ENCODE assay signal across 2 cellular contexts in the genomic region with DNA sequence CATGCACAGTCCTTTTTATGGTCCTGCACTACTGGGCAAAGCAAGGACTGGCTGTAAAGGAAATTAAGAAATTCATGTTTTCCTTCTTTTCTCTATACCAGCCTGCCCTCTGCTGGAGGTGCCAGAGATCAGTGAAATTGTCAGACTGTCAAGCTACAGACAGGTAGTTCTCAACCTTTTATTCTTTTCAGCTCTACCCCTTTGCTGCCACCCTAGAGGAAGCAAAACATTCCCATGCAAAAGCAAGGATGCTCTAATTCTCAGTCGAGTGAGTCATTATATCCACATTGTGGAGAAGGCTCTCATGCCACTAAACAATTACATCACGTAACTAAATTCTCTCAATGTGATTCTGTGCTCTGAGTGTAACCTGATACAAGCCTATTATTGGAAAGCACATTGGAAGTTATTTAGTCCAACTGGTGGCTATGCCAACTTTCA.
TF ChIP-seq lines count a peak whose summit lies in the region.

No MANE protein-coding gene starts in this region.

TF ChIP-seq in SK-N-SH, 30 proteins besides CTCF, POLR2A, EP300 and RAD21 (continued from another document):
- TF ChIP-seq JUND (IDR thresholded peaks at IDR 0.05): peak; percentile 60
- TF ChIP-seq, protein P1, sequence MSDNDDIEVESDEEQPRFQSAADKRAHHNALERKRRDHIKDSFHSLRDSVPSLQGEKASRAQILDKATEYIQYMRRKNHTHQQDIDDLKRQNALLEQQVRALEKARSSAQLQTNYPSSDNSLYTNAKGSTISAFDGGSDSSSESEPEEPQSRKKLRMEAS (IDR thresholded peaks at IDR 0.05; ENCODE audit: low read depth): peak; percentile 54; the same call in 1 of the 2 replicates

TF ChIP-seq in liver, 16 proteins besides CTCF, POLR2A, EP300 and RAD21 (continued from another document):
- TF ChIP-seq, protein P2, sequence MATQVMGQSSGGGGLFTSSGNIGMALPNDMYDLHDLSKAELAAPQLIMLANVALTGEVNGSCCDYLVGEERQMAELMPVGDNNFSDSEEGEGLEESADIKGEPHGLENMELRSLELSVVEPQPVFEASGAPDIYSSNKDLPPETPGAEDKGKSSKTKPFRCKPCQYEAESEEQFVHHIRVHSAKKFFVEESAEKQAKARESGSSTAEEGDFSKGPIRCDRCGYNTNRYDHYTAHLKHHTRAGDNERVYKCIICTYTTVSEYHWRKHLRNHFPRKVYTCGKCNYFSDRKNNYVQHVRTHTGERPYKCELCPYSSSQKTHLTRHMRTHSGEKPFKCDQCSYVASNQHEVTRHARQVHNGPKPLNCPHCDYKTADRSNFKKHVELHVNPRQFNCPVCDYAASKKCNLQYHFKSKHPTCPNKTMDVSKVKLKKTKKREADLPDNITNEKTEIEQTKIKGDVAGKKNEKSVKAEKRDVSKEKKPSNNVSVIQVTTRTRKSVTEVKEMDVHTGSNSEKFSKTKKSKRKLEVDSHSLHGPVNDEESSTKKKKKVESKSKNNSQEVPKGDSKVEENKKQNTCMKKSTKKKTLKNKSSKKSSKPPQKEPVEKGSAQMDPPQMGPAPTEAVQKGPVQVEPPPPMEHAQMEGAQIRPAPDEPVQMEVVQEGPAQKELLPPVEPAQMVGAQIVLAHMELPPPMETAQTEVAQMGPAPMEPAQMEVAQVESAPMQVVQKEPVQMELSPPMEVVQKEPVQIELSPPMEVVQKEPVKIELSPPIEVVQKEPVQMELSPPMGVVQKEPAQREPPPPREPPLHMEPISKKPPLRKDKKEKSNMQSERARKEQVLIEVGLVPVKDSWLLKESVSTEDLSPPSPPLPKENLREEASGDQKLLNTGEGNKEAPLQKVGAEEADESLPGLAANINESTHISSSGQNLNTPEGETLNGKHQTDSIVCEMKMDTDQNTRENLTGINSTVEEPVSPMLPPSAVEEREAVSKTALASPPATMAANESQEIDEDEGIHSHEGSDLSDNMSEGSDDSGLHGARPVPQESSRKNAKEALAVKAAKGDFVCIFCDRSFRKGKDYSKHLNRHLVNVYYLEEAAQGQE (IDR thresholded peaks at IDR 0.05): no peak
- TF ChIP-seq YY1 (IDR thresholded peaks at IDR 0.05): no peak
- no peak for TF ChIP-seq HNF4G (IDR thresholded peaks at IDR 0.05)
- no peak for TF ChIP-seq NR2F2 (IDR thresholded peaks at IDR 0.05)
- TF ChIP-seq SP1 (IDR thresholded peaks at IDR 0.05): no peak
- TF ChIP-seq FOXA2 (IDR thresholded peaks at IDR 0.05): no peak
- TF ChIP-seq GABPA (IDR thresholded peaks at IDR 0.05 in 1 of 2, conservative IDR thresholded peaks at IDR 0.05 in 1 of 2): no peak
- no peak for TF ChIP-seq RXRA (IDR thresholded peaks at IDR 0.05)
- no peak for TF ChIP-seq EGR1 (IDR thresholded peaks at IDR 0.05; ENCODE audit: low read depth in 2 of 2)
- no peak for TF ChIP-seq FOXA1 (IDR thresholded peaks at IDR 0.05)
- TF ChIP-seq HNF4A (conservative IDR thresholded peaks at IDR 0.05): no peak
- TF ChIP-seq, protein P3, sequence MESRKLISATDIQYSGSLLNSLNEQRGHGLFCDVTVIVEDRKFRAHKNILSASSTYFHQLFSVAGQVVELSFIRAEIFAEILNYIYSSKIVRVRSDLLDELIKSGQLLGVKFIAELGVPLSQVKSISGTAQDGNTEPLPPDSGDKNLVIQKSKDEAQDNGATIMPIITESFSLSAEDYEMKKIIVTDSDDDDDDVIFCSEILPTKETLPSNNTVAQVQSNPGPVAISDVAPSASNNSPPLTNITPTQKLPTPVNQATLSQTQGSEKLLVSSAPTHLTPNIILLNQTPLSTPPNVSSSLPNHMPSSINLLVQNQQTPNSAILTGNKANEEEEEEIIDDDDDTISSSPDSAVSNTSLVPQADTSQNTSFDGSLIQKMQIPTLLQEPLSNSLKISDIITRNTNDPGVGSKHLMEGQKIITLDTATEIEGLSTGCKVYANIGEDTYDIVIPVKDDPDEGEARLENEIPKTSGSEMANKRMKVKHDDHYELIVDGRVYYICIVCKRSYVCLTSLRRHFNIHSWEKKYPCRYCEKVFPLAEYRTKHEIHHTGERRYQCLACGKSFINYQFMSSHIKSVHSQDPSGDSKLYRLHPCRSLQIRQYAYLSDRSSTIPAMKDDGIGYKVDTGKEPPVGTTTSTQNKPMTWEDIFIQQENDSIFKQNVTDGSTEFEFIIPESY (IDR thresholded peaks at IDR 0.05): no peak
- TF ChIP-seq JUND (IDR thresholded peaks at IDR 0.05): no peak
- TF ChIP-seq, protein P1 (IDR thresholded peaks at IDR 0.05): no peak
